Comparison of ENCODE assay signal across 8 cellular contexts in the genomic region with DNA sequence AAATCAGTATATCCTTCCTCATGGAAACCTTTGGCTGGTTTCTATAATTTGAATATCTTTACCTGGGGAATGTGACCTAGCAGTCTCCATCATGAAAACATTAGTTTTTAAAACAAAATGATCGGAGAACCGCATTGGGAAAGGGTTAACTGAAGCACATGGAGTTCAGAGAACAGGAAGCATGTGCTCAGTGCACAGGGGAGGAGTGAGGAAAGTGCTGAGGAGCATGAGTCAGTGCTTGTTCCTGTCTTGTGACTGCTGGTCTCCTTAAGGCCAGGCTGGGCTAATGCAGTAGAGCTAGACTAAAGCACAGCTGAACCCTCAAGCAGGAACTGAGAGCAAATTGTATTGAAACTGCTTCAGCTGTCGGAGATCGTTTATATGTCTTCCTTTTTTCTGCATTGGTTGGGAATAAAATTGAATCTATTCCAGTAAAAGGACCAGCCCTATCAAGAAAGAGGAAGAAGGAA. TPM values are rescaled to one million over a fixed set of nuclear protein-coding genes. Genes with fewer than 3 reads are reported as not detected.
A peak's percentile ranks its signal among the peaks of the same experiment; 100 is the strongest.
DNase-seq lines count a peak whose midpoint lies in the region; ATAC-seq lines count a peak whose summit lies in the region.

No MANE protein-coding gene starts in this region.

- peak; percentile 90 for ATAC-seq in GM21381 (IDR thresholded peaks at IDR 0.05; ENCODE audit: unreplicated experiment)
- ATAC-seq in activated CD4-positive, CD25-positive, alpha-beta regulatory T cell treated with anti-CD3 and anti-CD28 coated beads, Interleukin-2, amount 50 U/mL, for 24 hours = peak; percentile 96 to 97

- H3K27me3 ChIP-seq in subcutaneous abdominal adipose tissue (ENCODE audit: control insufficient read depth in 5 of 5, insufficient read depth in 4 of 5, low read length in 5 of 5) = no peaks in the 10 kb centered on the region

- DNase-seq in CMK (ENCODE audit: low read depth) = peak; percentile 33
- peak; percentile 89 for DNase-seq in HS-5 (ENCODE audit: low read depth)
- DNase-seq in dermis blood vessel endothelial cell = peak; percentile 97
- DNase-seq in mucosa of gallbladder (ENCODE audit: low spot score) = peak; percentile 66
- DNase-seq in mesenteric fat pad (ENCODE audit: low spot score) = no peak

- H3K4me1 ChIP-seq in subcutaneous abdominal adipose tissue (ENCODE audit: control insufficient read depth in 5 of 5, insufficient read depth in 5 of 5, low read length in 5 of 5) = peaks cover 6 to 42% (median 22%) of the 10 kb centered on the region in 5 donors

- H3K4me3 ChIP-seq in subcutaneous abdominal adipose tissue (ENCODE audit: low read depth in 1 of 5, low read length in 5 of 5) = peak overlapping the region in 2 of 5 donors; percentile 36 to 45

- H3K9ac ChIP-seq in subcutaneous abdominal adipose tissue (ENCODE audit: low read length in 5 of 5) = no peak overlapping the region

- peak overlapping the region; percentile 79 for H3K27ac ChIP-seq in subcutaneous abdominal adipose tissue (ENCODE audit: low read depth, low read length)

- H3K36me3 ChIP-seq in subcutaneous abdominal adipose tissue (ENCODE audit: control insufficient read depth in 5 of 5, insufficient read depth in 5 of 5, low read length in 5 of 5) = peaks cover 20 to 44% (median 33%) of the 10 kb centered on the region in 5 donors

- no peaks in the 10 kb centered on the region for H3K9me3 ChIP-seq in subcutaneous abdominal adipose tissue (ENCODE audit: control insufficient read depth in 5 of 5, low read length in 5 of 5)

RNA-seq across cellular contexts. Expression of gene IFI16, which starts 5.8 kb away (rescaled TPM):
- total RNA-seq in dermis blood vessel endothelial cell (101 and 103 TPM in 2 replicates), mucosa of gallbladder (42.4 TPM), mesenteric fat pad (128 TPM)
